In the genomic region with DNA sequence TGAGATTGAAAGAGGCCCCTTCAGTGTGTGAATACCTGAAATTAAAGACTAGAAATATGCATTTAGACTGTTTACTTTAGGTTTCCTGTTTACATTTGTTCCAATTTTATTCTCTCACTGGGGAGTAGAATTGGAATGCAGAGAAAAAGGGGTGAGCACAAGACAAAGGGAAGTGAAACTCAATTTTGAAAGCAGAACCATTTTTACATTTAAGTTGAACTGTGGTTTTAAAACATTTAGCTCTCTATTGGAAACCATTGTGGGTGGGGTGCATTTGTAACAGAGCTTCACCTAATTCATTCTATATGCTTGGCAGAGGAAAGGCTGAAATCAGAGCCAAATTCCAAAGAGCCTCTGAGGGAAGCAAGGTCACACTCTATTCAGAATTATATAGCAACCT, we compare ENCODE assay signal across 7 cellular contexts.
A peak's percentile ranks its signal among the peaks of the same experiment; 100 is the strongest.
DNase-seq lines count a peak whose midpoint lies in the region; ATAC-seq and TF ChIP-seq lines count a peak whose summit lies in the region.

No MANE protein-coding gene starts in this region.

- peak; percentile 65 for ATAC-seq in GM19351 (IDR thresholded peaks at IDR 0.05; ENCODE audit: unreplicated experiment)
- ATAC-seq in HG02973 (IDR thresholded peaks at IDR 0.05; ENCODE audit: unreplicated experiment): peak; percentile 58
- no peak for ATAC-seq in left colon

- H3K36me3 Mint-ChIP-seq in progenitor cell of endocrine pancreas (ENCODE audit: insufficient read depth): no peaks in the 10 kb centered on the region

- H3K4me3 Mint-ChIP-seq in progenitor cell of endocrine pancreas (ENCODE audit: low read depth): no peak overlapping the region

- no peaks in the 10 kb centered on the region for H3K27me3 Mint-ChIP-seq in progenitor cell of endocrine pancreas

- peaks cover 10% of the 10 kb centered on the region for H3K4me1 Mint-ChIP-seq in progenitor cell of endocrine pancreas (ENCODE audit: low read depth)

- TF ChIP-seq CTCF in progenitor cell of endocrine pancreas (IDR thresholded peaks at IDR 0.05; ENCODE audit: unreplicated experiment): no peak

- DNase-seq in OCI-M1 (lab: John Stamatoyannopoulos, UW) (peak; percentile 26), progenitor cell of endocrine pancreas (ENCODE audit: low spot score, unreplicated experiment) (no peak), NCI-H2107 treated with DMSO at 0.1 percent for 48 hours (lab: John Stamatoyannopoulos, UW; ENCODE audit: unreplicated experiment) (no peak), NCI-H2196 (lab: John Stamatoyannopoulos, UW; ENCODE audit: unreplicated experiment) (no peak), left colon (no peak)

- intact Hi-C loops in left colon (cut with DNase I, micrococcal nuclease): no loop called here

- peak overlapping the region; percentile 18 for H3K27ac Mint-ChIP-seq in progenitor cell of endocrine pancreas

- no peaks in the 10 kb centered on the region for H3K9me3 Mint-ChIP-seq in progenitor cell of endocrine pancreas (ENCODE audit: low read depth)
